9 cellular contexts compared by ENCODE assay signal in the genomic region with DNA sequence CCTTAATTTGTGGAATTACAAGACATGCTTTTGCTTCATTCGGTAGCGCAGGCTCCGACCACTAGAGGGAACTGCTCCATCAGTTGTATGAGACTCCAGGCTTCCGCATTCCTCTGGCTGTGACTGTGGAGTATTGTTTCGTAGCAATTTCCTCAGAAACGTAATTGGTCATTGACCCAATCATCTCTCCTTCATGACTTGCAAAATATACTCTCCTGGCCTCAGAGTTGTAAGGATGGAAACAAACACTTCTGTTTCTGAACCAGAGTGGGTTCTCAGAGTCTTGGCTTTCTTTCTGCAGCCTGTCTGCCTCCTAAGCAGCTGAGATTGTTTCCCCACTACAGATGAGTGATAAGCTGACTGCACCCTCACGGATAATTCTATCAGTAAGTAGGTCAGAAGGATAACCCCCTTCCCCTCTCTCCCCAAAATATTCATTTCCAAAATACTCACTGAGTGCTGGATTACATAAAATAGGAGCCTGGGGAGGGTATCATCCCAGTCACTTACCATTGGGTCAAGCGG.
DNase-seq lines count a peak whose midpoint lies in the region; ATAC-seq, FAIRE-seq and TF ChIP-seq lines count a peak whose summit lies in the region.
"Had no signal": no experiment of that assay in that cellular context is flagged by ENCODE, and none has a peak within 500 bp of the region (broad histone marks: within the 10 kb centered on the region; RNA-seq: fewer than 3 reads in every experiment).

No MANE protein-coding gene starts in this region.

- peak; percentile 89 for ATAC-seq in HG03342 (IDR thresholded peaks at IDR 0.05; ENCODE audit: unreplicated experiment)
- peak; percentile 98 for ATAC-seq in activated CD4-positive, alpha-beta T cell treated with anti-CD3 and anti-CD28 coated beads for 36 hours
- ATAC-seq in lower lobe of right lung, result peak; percentile 99

- no peaks in the 10 kb centered on the region for H3K27me3 ChIP-seq in duodenal mucosa (ENCODE audit: control insufficient read depth in 1 of 2, insufficient read depth in 2 of 2, low read length in 2 of 2)
- no peaks in the 10 kb centered on the region for H3K27me3 ChIP-seq in lower lobe of right lung (ENCODE audit: low read depth)

- H3K36me3 Mint-ChIP-seq in activated CD4-positive, alpha-beta T cell treated with anti-CD3 and anti-CD28 coated beads for 36 hours (ENCODE audit: low read depth), result no peaks in the 10 kb centered on the region
- H3K36me3 Mint-ChIP-seq: activated naive CD4-positive, alpha-beta T cell treated with anti-CD3 and anti-CD28 coated beads, Interleukin-2, amount 50 U/mL, for 24 hours had no signal

- DNase-seq in CD1c-positive myeloid dendritic cell (ENCODE audit: extremely low spot score), result peak; percentile 95
- no peak for DNase-seq in GM19239 (ENCODE audit: insufficient read length, low spot score)
- peak; percentile 87 for DNase-seq in NCI-H226
- DNase-seq in activated CD4-positive, alpha-beta T cell treated with anti-CD3 and anti-CD28 coated beads for 36 hours, result peak; percentile 82
- peak; percentile 88 for DNase-seq in lower lobe of right lung
- DNase-seq in stimulated activated CD4-positive, alpha-beta T cell treated with anti-CD3 and anti-CD28 coated beads, TNF-alpha, amount 100 ng/mL, for 24 hours (ENCODE audit: low read depth in 3 of 3), result peak; percentile 5 to 60 (median 15)

- H3K27ac Mint-ChIP-seq in activated CD4-positive, alpha-beta T cell treated with anti-CD3 and anti-CD28 coated beads for 36 hours, result no peak overlapping the region
- H3K27ac Mint-ChIP-seq: activated naive CD4-positive, alpha-beta T cell treated with anti-CD3 and anti-CD28 coated beads, Interleukin-2, amount 50 U/mL, for 24 hours had no signal

- H3K9ac ChIP-seq in duodenal mucosa (ENCODE audit: low read depth in 1 of 2, low read length in 2 of 2), result no peak overlapping the region

- H3K36me3 ChIP-seq in duodenal mucosa (ENCODE audit: control insufficient read depth in 1 of 2, insufficient read depth in 2 of 2, low read length in 2 of 2) (no peaks in the 10 kb centered on the region), lower lobe of right lung (no peaks in the 10 kb centered on the region)

- no peaks in the 10 kb centered on the region for H3K9me3 ChIP-seq in duodenal mucosa (ENCODE audit: control insufficient read depth in 1 of 2, low read length in 2 of 2)
- no peaks in the 10 kb centered on the region for H3K9me3 ChIP-seq in lower lobe of right lung

- peaks cover 2% of the 10 kb centered on the region for H3K27me3 Mint-ChIP-seq in activated CD4-positive, alpha-beta T cell treated with anti-CD3 and anti-CD28 coated beads for 36 hours
- H3K27me3 Mint-ChIP-seq: activated naive CD4-positive, alpha-beta T cell treated with anti-CD3 and anti-CD28 coated beads, Interleukin-2, amount 50 U/mL, for 24 hours had no signal

- H3K4me1 Mint-ChIP-seq in activated CD4-positive, alpha-beta T cell treated with anti-CD3 and anti-CD28 coated beads for 36 hours, result peaks cover 4% of the 10 kb centered on the region

- CTCF ChIA-PET in activated CD4-positive, alpha-beta T cell treated with anti-CD3 and anti-CD28 coated beads for 36 hours (lab: Charles Lee), result interaction anchor here (0.6 to 1.4 kb wide), 4 partner anchors 206 to 255 kb away, joined by 3 read pairs; no protein-coding TSS in a partner anchor

- H3K27ac ChIP-seq in duodenal mucosa (ENCODE audit: low read depth, low read length) (peak overlapping the region; percentile 26), lower lobe of right lung (peak overlapping the region; percentile 74)

- H3K4me1 ChIP-seq in duodenal mucosa (ENCODE audit: control insufficient read depth in 1 of 2, insufficient read depth in 2 of 2, low read length in 2 of 2) (peaks cover 4 to 5% of the 10 kb centered on the region in 2 donors), lower lobe of right lung (peaks cover 6% of the 10 kb centered on the region)

- FAIRE-seq in GM19239 (lab: Jason Lieb, UNC), result peak; percentile 99

- no peak overlapping the region for H3K4me3 Mint-ChIP-seq in activated CD4-positive, alpha-beta T cell treated with anti-CD3 and anti-CD28 coated beads for 36 hours
- H3K4me3 Mint-ChIP-seq: activated naive CD4-positive, alpha-beta T cell treated with anti-CD3 and anti-CD28 coated beads, Interleukin-2, amount 50 U/mL, for 24 hours had no signal

- H3K9me3 Mint-ChIP-seq in activated CD4-positive, alpha-beta T cell treated with anti-CD3 and anti-CD28 coated beads for 36 hours (ENCODE audit: low read depth), result no peaks in the 10 kb centered on the region
- H3K9me3 Mint-ChIP-seq: activated naive CD4-positive, alpha-beta T cell treated with anti-CD3 and anti-CD28 coated beads, Interleukin-2, amount 50 U/mL, for 24 hours had no signal

- peak; percentile 90 for TF ChIP-seq CTCF in lower lobe of right lung (IDR thresholded peaks at IDR 0.05)

- intact Hi-C loops in activated CD4-positive, alpha-beta T cell treated with anti-CD3 and anti-CD28 coated beads for 36 hours (cut with DNase I, micrococcal nuclease), result loop anchor here (1.0 to 5.0 kb wide), 7 partner anchors 146 to 486 kb away; a partner anchor contains a TSS
- intact Hi-C loops in lower lobe of right lung (cut with DNase I), result no loop called here

- POLR2A ChIA-PET in activated CD4-positive, alpha-beta T cell treated with anti-CD3 and anti-CD28 coated beads for 36 hours (lab: Charles Lee), result no interaction called here

- H3K4me3 ChIP-seq in duodenal mucosa (ENCODE audit: low read depth in 1 of 2, low read length in 2 of 2), result peak overlapping the region; percentile 1 to 42
- peak overlapping the region; percentile 32 for H3K4me3 ChIP-seq in lower lobe of right lung
